17 cellular contexts compared by ENCODE assay signal in the genomic region with DNA sequence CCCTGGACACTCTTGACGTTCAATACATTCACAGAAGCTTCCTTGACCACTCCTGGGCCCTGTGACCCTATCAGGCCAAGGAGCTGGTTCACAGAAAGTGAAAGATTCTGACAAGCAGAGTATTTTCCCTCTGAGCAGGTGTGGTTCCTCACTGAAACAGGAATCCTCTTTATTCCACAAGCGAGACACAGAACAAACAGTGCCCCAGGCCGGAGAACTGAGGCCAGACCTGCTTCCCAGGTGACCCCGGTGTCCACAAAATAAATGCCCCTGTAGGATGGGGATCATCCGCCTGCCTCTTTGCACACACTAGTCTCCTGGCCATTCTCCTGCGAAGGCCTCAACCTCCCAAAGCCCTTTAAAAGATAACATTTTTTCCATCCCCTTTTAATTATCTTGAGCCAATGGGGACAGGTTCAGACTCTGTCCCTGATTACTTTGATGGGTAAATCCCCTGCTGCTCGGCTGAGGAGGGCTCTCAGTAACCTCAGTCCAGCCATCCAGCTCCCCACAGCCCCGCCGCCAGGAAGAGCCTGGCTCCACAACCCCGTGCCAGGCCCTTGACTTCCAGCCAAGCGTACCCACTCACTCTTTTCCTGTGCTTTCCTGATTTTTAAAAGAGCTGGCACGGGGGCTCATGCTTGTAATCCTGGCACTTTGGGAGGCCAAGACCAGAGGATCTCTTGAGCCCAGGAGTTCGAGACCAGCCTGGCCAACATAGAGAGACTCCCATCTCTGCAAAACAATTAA.
DNase-seq lines count a peak whose midpoint lies in the region; ATAC-seq and TF ChIP-seq lines count a peak whose summit lies in the region.
"Had no signal": no experiment of that assay in that cellular context is flagged by ENCODE, and none has a peak within 500 bp of the region (broad histone marks: within the 10 kb centered on the region; RNA-seq: fewer than 3 reads in every experiment).

No MANE protein-coding gene starts in this region.

- H3K79me2 ChIP-seq in mammary epithelial cell (ENCODE audit: insufficient read depth, low read length), result no peaks in the 10 kb centered on the region

- intact Hi-C loops in Right ventricle myocardium inferior (cut with DNase I), result no loop called here
- intact Hi-C loops in heart right ventricle (cut with DNase I), result no loop called here
- intact Hi-C loops in mammary epithelial cell (cut with micrococcal nuclease), result no loop called here
- intact Hi-C loops in uterus (cut with DNase I; ENCODE audit: low total_unique reads), result no loop called here

- H4K20me1 ChIP-seq in mammary epithelial cell (ENCODE audit: insufficient read depth, low read length), result no peaks in the 10 kb centered on the region

- no peak overlapping the region for H3K4me3 Mint-ChIP-seq in mesothelial cell of epicardium
- H3K4me3 Mint-ChIP-seq: activated CD4-positive, alpha-beta T cell treated with anti-CD3 and anti-CD28 coated beads for 36 hours; activated naive CD4-positive, alpha-beta T cell treated with anti-CD3 and anti-CD28 coated beads for 36 hours; HFFc6 had no signal

- no peak for TF ChIP-seq CTCF in heart right ventricle (IDR thresholded peaks at IDR 0.05)
- no peak for TF ChIP-seq CTCF in mammary epithelial cell (conservative IDR thresholded peaks at IDR 0.05 in 1 of 2, IDR thresholded peaks at IDR 0.05 in 1 of 2; ENCODE audit: extremely low read depth in 1 of 2, insufficient read depth in 1 of 2, low read depth in 1 of 2, low read length in 2 of 2)
- TF ChIP-seq CTCF in mesothelial cell of epicardium (IDR thresholded peaks at IDR 0.05; ENCODE audit: unreplicated experiment), result no peak
- TF ChIP-seq CTCF in uterus (IDR thresholded peaks at IDR 0.05), result no peak

- H3K27ac Mint-ChIP-seq in mesothelial cell of epicardium, result peak overlapping the region; percentile 88
- H3K27ac Mint-ChIP-seq: activated CD4-positive, alpha-beta T cell treated with anti-CD3 and anti-CD28 coated beads for 36 hours; activated naive CD4-positive, alpha-beta T cell treated with anti-CD3 and anti-CD28 coated beads for 36 hours; HFFc6 had no signal

- no peaks in the 10 kb centered on the region for H3K9me3 ChIP-seq in heart right ventricle
- H3K9me3 ChIP-seq in mammary epithelial cell (replicated peaks; ENCODE audit: insufficient read depth, low read length), result no peaks in the 10 kb centered on the region
- H3K9me3 ChIP-seq in uterus, result no peaks in the 10 kb centered on the region
- H3K9me3 ChIP-seq: ascending aorta, sigmoid colon, stomach had no signal

- no peak overlapping the region for H3K9ac ChIP-seq in mammary epithelial cell (ENCODE audit: insufficient read depth, low read length)

- H3K4me2 ChIP-seq in mammary epithelial cell (ENCODE audit: insufficient read depth, low read depth, low read length), result no peak overlapping the region

- no peaks in the 10 kb centered on the region for H3K27me3 Mint-ChIP-seq in mesothelial cell of epicardium (ENCODE audit: low read depth)
- H3K27me3 Mint-ChIP-seq: activated CD4-positive, alpha-beta T cell treated with anti-CD3 and anti-CD28 coated beads for 36 hours had no signal

- no peak for TF ChIP-seq POLR2A in uterus (IDR thresholded peaks at IDR 0.05)

- H3K4me3 ChIP-seq in heart right ventricle (no peak overlapping the region), mammary epithelial cell (replicated peaks in 1 of 3; ENCODE audit: insufficient read depth in 1 of 3, low read depth in 2 of 3, low read length in 3 of 3) (no peak overlapping the region), uterus (no peak overlapping the region)
- H3K4me3 ChIP-seq: ascending aorta, sigmoid colon, stomach had no signal

- in situ Hi-C loops in mammary epithelial cell (cut with MboI; ENCODE audit: low sequenced_read_pairs in 2 of 2), result no loop called here

- dilution Hi-C loops in mammary epithelial cell (cut with HindIII; ENCODE audit: low sequenced_read_pairs), result no loop called here

- H3K36me3 ChIP-seq in heart right ventricle (no peaks in the 10 kb centered on the region), mammary epithelial cell (ENCODE audit: insufficient read depth, low read length) (no peaks in the 10 kb centered on the region), uterus (no peaks in the 10 kb centered on the region)
- H3K36me3 ChIP-seq: ascending aorta, sigmoid colon, stomach had no signal

- DNase-seq in Right ventricle myocardium inferior (ENCODE audit: missing footprints) (no peak), heart right ventricle (no peak), mammary epithelial cell (no peak), mesothelial cell of epicardium (ENCODE audit: low spot score in 2 of 2, unreplicated experiment in 2 of 2) (no peak), uterus (no peak), SKM-1 (lab: John Stamatoyannopoulos, UW; ENCODE audit: unreplicated experiment) (no peak)
- no peak for DNase-seq in effector CD4-positive, alpha-beta T cell
- DNase-seq: activated CD4-positive, alpha-beta T cell treated with anti-CD3 and anti-CD28 coated beads for 36 hours; activated naive CD4-positive, alpha-beta T cell treated with anti-CD3 and anti-CD28 coated beads for 36 hours; foreskin fibroblast; HFFc6; sigmoid colon; stimulated activated CD4-positive, alpha-beta T cell treated with anti-CD3 and anti-CD28 coated beads, Interleukin-1b, Interleukin-23, amount 100 ng/mL, for 48 hours had no signal

- BruUV-seq in mammary epithelial cell (replicated peaks; lab: Mats Ljungman, UMichigan), result no TSS peak

- H3K4me1 Mint-ChIP-seq in mesothelial cell of epicardium, result peaks cover 23% of the 10 kb centered on the region

- H3K4me1 ChIP-seq in heart right ventricle (peaks cover 0 to 24% (median 9%) of the 10 kb centered on the region in 9 donors), mammary epithelial cell (ENCODE audit: insufficient read depth, low read length) (peaks cover 22% of the 10 kb centered on the region), uterus (no peaks in the 10 kb centered on the region)

- H3K27me3 ChIP-seq in heart right ventricle (no peaks in the 10 kb centered on the region), mammary epithelial cell (ENCODE audit: insufficient read depth, low read length) (no peaks in the 10 kb centered on the region), uterus (no peaks in the 10 kb centered on the region)
- H3K27me3 ChIP-seq: ascending aorta, sigmoid colon, stomach had no signal

- CTCF ChIA-PET in mammary epithelial cell (lab: Charles Lee; ENCODE audit: low non-redundant PET), result no interaction called here

- peak; percentile 34 for ATAC-seq in Right ventricle myocardium inferior
- ATAC-seq in heart right ventricle, result no peak
- no peak for ATAC-seq in GM18909 (IDR thresholded peaks at IDR 0.05; ENCODE audit: poor library complexity, unreplicated experiment)
- ATAC-seq: activated CD4-positive, alpha-beta T cell treated with anti-CD3 and anti-CD28 coated beads for 36 hours; SK-N-SH treated with all-trans-retinoic acid at 6 μM for 48 hours had no signal

- H3K36me3 Mint-ChIP-seq in mesothelial cell of epicardium, result no peaks in the 10 kb centered on the region

- peak overlapping the region; percentile 45 for H2AFZ ChIP-seq in mammary epithelial cell (ENCODE audit: low read depth, low read length)

- H3K27ac ChIP-seq in heart right ventricle (no peak overlapping the region), mammary epithelial cell (ENCODE audit: insufficient read depth, low read depth, low read length) (no peak overlapping the region), uterus (peak overlapping the region; percentile 5 to 46)
- H3K27ac ChIP-seq: sigmoid colon, stomach had no signal

- H3K9me3 Mint-ChIP-seq in mesothelial cell of epicardium, result no peaks in the 10 kb centered on the region
- H3K9me3 Mint-ChIP-seq: activated naive CD4-positive, alpha-beta T cell treated with anti-CD3 and anti-CD28 coated beads for 36 hours had no signal

- 90 to 92% methylated on average over 13 of the region's 13 CpGs for WGBS in heart right ventricle, 2 donors
- 64% methylated on average over 13 of the region's 13 CpGs for WGBS in mammary epithelial cell (ENCODE audit: low coverage, missing lambda C conversion rate)

Comparison
In these comparisons a context has a peak if more than half of its experiments do, and no peak if none do; other contexts are left out.
1. H3K27ac ChIP-seq: peak in uterus (2 of 2); none in heart right ventricle (0 of 10) and mammary epithelial cell (single experiment).